Comparison of ENCODE assay signal across 8 cellular contexts in genomic region chr22:27801197-27801615, GRCh38. TPM values are rescaled to one million over a fixed set of nuclear protein-coding genes. Genes with fewer than 3 reads are reported as not detected.
DNase-seq lines count a peak whose midpoint lies in the region; ATAC-seq and TF ChIP-seq lines count a peak whose summit lies in the region.

No MANE protein-coding gene starts in this region.

- intact Hi-C loops in MCF 10A (cut with micrococcal nuclease), result loop anchor here (1.0 to 10.0 kb wide), 8 partner anchors 48 to 1126 kb away; no protein-coding TSS in a partner anchor

- H3K4me3 Mint-ChIP-seq in MCF 10A (ENCODE audit: unreplicated experiment), result peak overlapping the region; percentile 73

- no peak for TF ChIP-seq CTCF in RWPE1 (conservative IDR thresholded peaks at IDR 0.05; ENCODE audit: low read depth)
- TF ChIP-seq CTCF in MCF 10A (IDR thresholded peaks at IDR 0.05; ENCODE audit: unreplicated experiment), result no peak

- peaks cover 13% of the 10 kb centered on the region for H3K4me1 Mint-ChIP-seq in MCF 10A (ENCODE audit: insufficient read depth, unreplicated experiment)

- no peaks in the 10 kb centered on the region for H3K9me3 Mint-ChIP-seq in MCF 10A (ENCODE audit: unreplicated experiment)

- POLR2A ChIA-PET in RWPE1 (lab: Yijun Ruan, JAX; ENCODE audit: low non-redundant PET), result no interaction called here
- POLR2A ChIA-PET in MCF 10A (lab: Yijun Ruan, JAX), result no interaction called here

- DNase-seq in RWPE1 (ENCODE audit: low spot score), result peak; percentile 13
- peak; percentile 34 for DNase-seq in MCF 10A (ENCODE audit: unreplicated experiment)
- peak; percentile 39 for DNase-seq in kidney tubule cell (ENCODE audit: low spot score)
- DNase-seq in stimulated activated CD4-positive, alpha-beta T cell treated with anti-CD3 and anti-CD28 coated beads, Interleukin-4, amount 100 ng/mL, for 24 hours, result peak; percentile 14

- no peak overlapping the region for H3K27ac Mint-ChIP-seq in MCF 10A (ENCODE audit: low read depth, unreplicated experiment)

- H3K27ac ChIP-seq in RWPE1, result peak overlapping the region; percentile 92

- no peaks in the 10 kb centered on the region for H3K36me3 Mint-ChIP-seq in MCF 10A (ENCODE audit: insufficient read depth, unreplicated experiment)

- ATAC-seq in GM19395 (IDR thresholded peaks at IDR 0.05; ENCODE audit: unreplicated experiment), result no peak
- ATAC-seq in HG03520 (IDR thresholded peaks at IDR 0.05; ENCODE audit: unreplicated experiment), result no peak
- no peak for ATAC-seq in HG02884 (IDR thresholded peaks at IDR 0.05; ENCODE audit: unreplicated experiment)

- no TSS peak for BruUV-seq in MCF 10A (replicated peaks; lab: Mats Ljungman, UMichigan)

- peak overlapping the region; percentile 46 for H3K4me3 ChIP-seq in GM08714 (ENCODE audit: low read length)

- CTCF ChIA-PET in RWPE1 (lab: Yijun Ruan, JAX), result interaction anchor here (1.1 kb wide), 1 partner anchor 208 kb away, joined by 3 read pairs; no protein-coding TSS in a partner anchor
- CTCF ChIA-PET in MCF 10A (lab: Yijun Ruan, JAX), result interaction anchor here (1.3 kb wide), 1 partner anchor 397 kb away, joined by 3 read pairs; no protein-coding TSS in a partner anchor

- H3K27me3 Mint-ChIP-seq in MCF 10A (ENCODE audit: insufficient read depth, unreplicated experiment), result no peaks in the 10 kb centered on the region

RNA-seq across cellular contexts. Expression of gene MN1, which starts 0.3 kb away (rescaled TPM):
- total RNA-seq in MCF 10A (2022), result 3.9 and 5.7 TPM in 2 replicates
